8 cellular contexts compared by ENCODE assay signal in genomic region chr15:90934256-90934948, GRCh38. TPM values are rescaled to one million over a fixed set of nuclear protein-coding genes. Genes with fewer than 3 reads are reported as not detected.
DNase-seq lines count a peak whose midpoint lies in the region; ATAC-seq and FAIRE-seq lines count a peak whose summit lies in the region.

No MANE protein-coding gene starts in this region.

- H3K36me3 Mint-ChIP-seq in naive thymus-derived CD4-positive, alpha-beta T cell = peaks cover 0 to 12% (median 3%) of the 10 kb centered on the region in 5 donors
- peaks cover 61% of the 10 kb centered on the region for H3K36me3 Mint-ChIP-seq in stimulated activated effector memory CD8-positive, alpha-beta T cell treated with anti-CD3 and anti-CD28 coated beads, Interleukin-12 subunit alpha, Interleukin-12 subunit beta, amount 100 ng/mL, for 72 hours

- peaks cover 33 to 46% of the 10 kb centered on the region in 2 donors for H3K4me1 ChIP-seq in naive thymus-derived CD4-positive, alpha-beta T cell (ENCODE audit: control insufficient read depth in 2 of 2, insufficient read depth in 2 of 2, low read length in 2 of 2)

- FAIRE-seq in RCC 7860 (lab: Jason Lieb, UNC) = no peak

- peaks cover 0 to 5% (median 3%) of the 10 kb centered on the region in 3 experiments for H3K36me3 ChIP-seq in naive thymus-derived CD4-positive, alpha-beta T cell (ENCODE audit: control insufficient read depth in 2 of 3, insufficient read depth in 3 of 3, low read length in 3 of 3)

- CTCF ChIA-PET in naive thymus-derived CD4-positive, alpha-beta T cell (lab: Charles Lee) = interaction anchor here (0.6 to 10.2 kb wide), 20 partner anchors 9 to 1194 kb away, joined by 3 to 150 read pairs (median 4); partner anchors contain the start of genes BLM, MAN2A2 and RCCD1

- H3K4me3 ChIP-seq in naive thymus-derived CD4-positive, alpha-beta T cell (ENCODE audit: low read length) = peak overlapping the region; percentile 86

- DNase-seq in COLO668 (lab: John Stamatoyannopoulos, UW; ENCODE audit: unreplicated experiment) (peak; percentile 91), Kasumi-1 (lab: John Stamatoyannopoulos, UW) (peak; percentile 85), RCC 7860 (ENCODE audit: low spot score) (peak; percentile 58), activated T-helper 1 cell treated with Interleukin-2 at 50 U/mL for 16 hours (ENCODE audit: low read depth) (peak; percentile 72), fibroblast of gingiva (ENCODE audit: low read depth) (peak; percentile 72)
- DNase-seq in naive thymus-derived CD4-positive, alpha-beta T cell = peak; percentile 68 to 84 (median 82)
- DNase-seq in stimulated activated effector memory CD8-positive, alpha-beta T cell treated with anti-CD3 and anti-CD28 coated beads, Interleukin-12 subunit alpha, Interleukin-12 subunit beta, amount 100 ng/mL, for 72 hours (ENCODE audit: low spot score in 2 of 2) = peak; percentile 74 to 93

- H3K27me3 Mint-ChIP-seq in naive thymus-derived CD4-positive, alpha-beta T cell = no peaks in the 10 kb centered on the region

- no peaks in the 10 kb centered on the region for H3K9me3 ChIP-seq in naive thymus-derived CD4-positive, alpha-beta T cell (ENCODE audit: control insufficient read depth in 2 of 3, low read length in 3 of 3)

- H3K4me3 Mint-ChIP-seq in naive thymus-derived CD4-positive, alpha-beta T cell = peak overlapping the region; percentile 78 to 96 (median 90)
- peak overlapping the region; percentile 91 for H3K4me3 Mint-ChIP-seq in stimulated activated effector memory CD8-positive, alpha-beta T cell treated with anti-CD3 and anti-CD28 coated beads, Interleukin-12 subunit alpha, Interleukin-12 subunit beta, amount 100 ng/mL, for 72 hours

- intact Hi-C loops in naive thymus-derived CD4-positive, alpha-beta T cell (cut with micrococcal nuclease) = loop anchor here (1.0 to 10.0 kb wide), 11 partner anchors 32 to 1600 kb away; partner anchors contain the start of genes IDH2 (in 1 of the 2), IQGAP1 (in 1 of the 2), NGRN (in 1 of the 2) and POLG (in 1 of the 2)

- H3K4me1 Mint-ChIP-seq in naive thymus-derived CD4-positive, alpha-beta T cell = peaks cover 36 to 60% (median 48%) of the 10 kb centered on the region in 7 donors
- H3K4me1 Mint-ChIP-seq in stimulated activated effector memory CD8-positive, alpha-beta T cell treated with anti-CD3 and anti-CD28 coated beads, Interleukin-12 subunit alpha, Interleukin-12 subunit beta, amount 100 ng/mL, for 72 hours = peaks cover 54% of the 10 kb centered on the region

- peak overlapping the region; percentile 76 for H3K27ac ChIP-seq in naive thymus-derived CD4-positive, alpha-beta T cell (ENCODE audit: low read depth, low read length)

- H3K9me3 Mint-ChIP-seq in naive thymus-derived CD4-positive, alpha-beta T cell = peaks cover 0 to 2% (median 0%) of the 10 kb centered on the region in 11 donors
- H3K9me3 Mint-ChIP-seq in stimulated activated effector memory CD8-positive, alpha-beta T cell treated with anti-CD3 and anti-CD28 coated beads, Interleukin-12 subunit alpha, Interleukin-12 subunit beta, amount 100 ng/mL, for 72 hours = no peaks in the 10 kb centered on the region

- POLR2A ChIA-PET in naive thymus-derived CD4-positive, alpha-beta T cell (lab: Charles Lee) = interaction anchor here (0.7 to 9.3 kb wide), 10 partner anchors 9 to 703 kb away, joined by 3 to 213 read pairs (median 4); partner anchors contain the start of genes BLM, MAN2A2 and RCCD1

- peak overlapping the region; percentile 88 to 98 (median 94) for H3K27ac Mint-ChIP-seq in naive thymus-derived CD4-positive, alpha-beta T cell
- H3K27ac Mint-ChIP-seq in stimulated activated effector memory CD8-positive, alpha-beta T cell treated with anti-CD3 and anti-CD28 coated beads, Interleukin-12 subunit alpha, Interleukin-12 subunit beta, amount 100 ng/mL, for 72 hours = peak overlapping the region; percentile 94

- no peaks in the 10 kb centered on the region for H3K27me3 ChIP-seq in naive thymus-derived CD4-positive, alpha-beta T cell (ENCODE audit: control insufficient read depth in 2 of 2, insufficient read depth in 2 of 2, low read length in 2 of 2)

- ATAC-seq in GM21717 (IDR thresholded peaks at IDR 0.05; ENCODE audit: unreplicated experiment) = peak; percentile 37
- ATAC-seq in naive thymus-derived CD4-positive, alpha-beta T cell = peak; percentile 55
- peak; percentile 57 for ATAC-seq in stimulated activated effector memory CD8-positive, alpha-beta T cell treated with anti-CD3 and anti-CD28 coated beads, Interleukin-12 subunit alpha, Interleukin-12 subunit beta, amount 100 ng/mL, for 72 hours

RNA-seq across cellular contexts. Expression of gene UNC45A, which starts 0.7 kb away (rescaled TPM):
- 10 to 100 TPM; 34.2 to 72.7 (median 62.0) TPM for total RNA-seq in naive thymus-derived CD4-positive, alpha-beta T cell
- 10 to 100 TPM; 57.3 to 75.1 TPM for polyA plus RNA-seq in naive thymus-derived CD4-positive, alpha-beta T cell

RNA-seq across cellular contexts. Expression of gene HDDC3, which starts 2.1 kb away (rescaled TPM):
- 10 to 100 TPM; 13.3 to 34.2 (median 29.0) TPM for total RNA-seq in naive thymus-derived CD4-positive, alpha-beta T cell
- 10 to 100 TPM; 48.9 to 50.9 TPM for polyA plus RNA-seq in naive thymus-derived CD4-positive, alpha-beta T cell

RNA-seq across cellular contexts. Expression of gene RCCD1, which starts 20.3 kb away (rescaled TPM):
- 10 to 100 TPM in 3 of 5 experiments, 1 to 10 TPM in 2; 5.8 to 24.6 (median 16.3) TPM for total RNA-seq in naive thymus-derived CD4-positive, alpha-beta T cell
- polyA plus RNA-seq in naive thymus-derived CD4-positive, alpha-beta T cell = 1 to 10 TPM; 2.5 to 3.9 TPM

RNA-seq across cellular contexts. Expression of gene MAN2A2, which starts 31.3 kb away (rescaled TPM):
- total RNA-seq in naive thymus-derived CD4-positive, alpha-beta T cell = 100 to 1,000 TPM; 117 to 171 (median 149) TPM
- polyA plus RNA-seq in naive thymus-derived CD4-positive, alpha-beta T cell = 1 to 10 TPM; 7.1 to 8.4 TPM

RNA-seq across cellular contexts. Expression of gene FES, which starts 50.1 kb away (rescaled TPM):
- 10 to 100 TPM in 2 of 5 experiments, 1 to 10 TPM in 3; 2.3 to 78.6 (median 9.1) TPM for total RNA-seq in naive thymus-derived CD4-positive, alpha-beta T cell
- not detected for polyA plus RNA-seq in naive thymus-derived CD4-positive, alpha-beta T cell

Comparison
In these comparisons a context has a peak if more than half of its experiments do, and no peak if none do; other contexts are left out.
1. Peak in every context shown above with its lines: DNase-seq, ATAC-seq, H3K4me3 ChIP-seq and H3K27ac ChIP-seq.